ENCODE assay signal across 8 cellular contexts in genomic region chr1:160607051-160608032, GRCh38. TPM values are rescaled to one million over a fixed set of nuclear protein-coding genes. Genes with fewer than 3 reads are reported as not detected.
A peak's percentile ranks its signal among the peaks of the same experiment; 100 is the strongest.
DNase-seq lines count a peak whose midpoint lies in the region; ATAC-seq and TF ChIP-seq lines count a peak whose summit lies in the region.

No MANE protein-coding gene starts in this region.

- TF ChIP-seq CTCF in AG04449 (IDR thresholded peaks at IDR 0.05; ENCODE audit: insufficient read depth, low read length, missing control alignments) (peak; percentile 61), GM12873 (IDR thresholded peaks at IDR 0.05; ENCODE audit: insufficient read depth, low read depth, low read length, missing control alignments) (peak; percentile 75), body of pancreas (IDR thresholded peaks at IDR 0.05) (peak; percentile 52 to 94 (median 90))

- ATAC-seq in HG02642 (IDR thresholded peaks at IDR 0.05; ENCODE audit: poor library complexity, unreplicated experiment), result peak; percentile 68
- ATAC-seq in SK-N-SH treated with all-trans-retinoic acid at 6 μM for 48 hours, result peak; percentile 98
- peak; percentile 94 for ATAC-seq in body of pancreas

- no peak overlapping the region for H3K27ac ChIP-seq in body of pancreas
- no peak overlapping the region for H3K27ac ChIP-seq in iPS DF 6.9 (ENCODE audit: low read length)

- intact Hi-C loops in body of pancreas (cut with DNase I), result loop anchor here (5.0 kb wide), 1 partner anchor 180 kb away; no protein-coding TSS in a partner anchor

- H3K4me1 ChIP-seq in body of pancreas, result no peaks in the 10 kb centered on the region
- H3K4me1 ChIP-seq in iPS DF 6.9 (ENCODE audit: control insufficient read depth, insufficient read depth, low read length), result no peaks in the 10 kb centered on the region

- H3K4me3 ChIP-seq in AG04449 (ENCODE audit: low read depth, low read length), result no peak overlapping the region
- no peak overlapping the region for H3K4me3 ChIP-seq in body of pancreas
- no peak overlapping the region for H3K4me3 ChIP-seq in iPS DF 6.9 (ENCODE audit: low read length)

- POLR2A ChIA-PET in AG04449 (lab: Yijun Ruan, JAX), result no interaction called here

- H3K27me3 ChIP-seq in body of pancreas (no peaks in the 10 kb centered on the region), iPS DF 6.9 (ENCODE audit: control insufficient read depth, insufficient read depth, low read length) (no peaks in the 10 kb centered on the region)

- no peak for TF ChIP-seq POLR2A in body of pancreas (IDR thresholded peaks at IDR 0.05)

- CTCF ChIA-PET in AG04449 (lab: Yijun Ruan, JAX), result interaction anchor here (0.6 to 7.1 kb wide), 8 partner anchors 9 to 522 kb away, joined by 3 to 65 read pairs (median 4); no protein-coding TSS in a partner anchor

- H3K9me3 ChIP-seq in body of pancreas, result no peaks in the 10 kb centered on the region
- H3K9me3 ChIP-seq in iPS DF 6.9 (ENCODE audit: control insufficient read depth, insufficient read depth, low read length), result no peaks in the 10 kb centered on the region

- WGBS in body of pancreas, 2 donors, result 44 to 50% methylated on average over 4 of the region's 4 CpGs
- WGBS in iPS DF 6.9 (ENCODE audit: insufficient coverage, insufficient read length), result no CpG with 5 or more reads among the region's 4 CpGs

- H3K36me3 ChIP-seq in body of pancreas (replicated peaks in 1 of 2; ENCODE audit: insufficient read depth in 1 of 2, low read depth in 2 of 2), result no peaks in the 10 kb centered on the region
- H3K36me3 ChIP-seq in iPS DF 6.9 (ENCODE audit: control insufficient read depth, insufficient read depth, low read length), result no peaks in the 10 kb centered on the region

- DNase-seq in AG04449 (ENCODE audit: low read depth, low spot score) (peak; percentile 49), NCI-H1048 (lab: John Stamatoyannopoulos, UW) (peak; percentile 34), body of pancreas (peak; percentile 60 to 76 (median 66)), iPS DF 6.9 (ENCODE audit: low read depth, low spot score) (peak; percentile 68)
- peak in 2 of 3 donors; percentile 44 to 50 for DNase-seq in stimulated activated CD4-positive, alpha-beta T cell treated with anti-CD3 and anti-CD28 coated beads, TNF-alpha, amount 100 ng/mL, for 1 hour (ENCODE audit: low read depth in 3 of 3, low spot score in 1 of 3)

TF ChIP-seq in SK-N-SH treated with all-trans-retinoic acid at 6 μM for 48 hours, 23 proteins besides CTCF, POLR2A, EP300 and RAD21:
- TF ChIP-seq ZNF565 (CRISPR knock-in tag; conservative IDR thresholded peaks at IDR 0.05; ENCODE audit: low read depth) (no peak), POU6F1 (CRISPR knock-in tag; IDR thresholded peaks at IDR 0.05; ENCODE audit: borderline replicate concordance, low read depth) (no peak)
TF ChIP-seq in SK-N-SH treated with all-trans-retinoic acid at 6 μM for 48 hours: peak in this region for 0.

RNA-seq across cellular contexts. Expression of gene CD84, which starts 28.0 kb away (rescaled TPM):
- 1 to 10 TPM; 3.0 to 7.0 TPM for total RNA-seq in body of pancreas

RNA-seq across cellular contexts. Expression of gene SLAMF1, which starts 39.5 kb away (rescaled TPM):
- total RNA-seq in body of pancreas, result not detected
